Comparison of ENCODE assay signal across 21 cellular contexts in genomic region chrX:132692066-132692465, GRCh38.
A peak's percentile ranks its signal among the peaks of the same experiment; 100 is the strongest.
DNase-seq lines count a peak whose midpoint lies in the region; ATAC-seq and TF ChIP-seq lines count a peak whose summit lies in the region.
"Had no signal": no experiment of that assay in that cellular context is flagged by ENCODE, and none has a peak within 500 bp of the region (broad histone marks: within the 10 kb centered on the region; RNA-seq: fewer than 3 reads in every experiment).

No MANE protein-coding gene starts in this region.

- DNase-seq in NOMO-1 treated with DMSO at 0.1 percent for 48 hours (lab: John Stamatoyannopoulos, UW; ENCODE audit: unreplicated experiment), result peak; percentile 13
- no peak for DNase-seq in NOMO-1 treated with dmso at 0.1 percent for 144 hours (lab: John Stamatoyannopoulos, UW; ENCODE audit: unreplicated experiment)
- peak; percentile 1 for DNase-seq in astrocyte of the spinal cord (ENCODE audit: low read depth, low spot score)
- DNase-seq in mucosa of descending colon, result peak in 1 of 3 donors; percentile 1
- DNase-seq in KG1 (lab: John Stamatoyannopoulos, UW), result no peak
- DNase-seq in ACHN, result no peak
- DNase-seq: activated CD4-positive, alpha-beta T cell treated with anti-CD3 and anti-CD28 coated beads, Interleukin-2, amount 10 ng/mL, durations not matched to agents 24 days and 14 days; activated CD8-positive, alpha-beta memory T cell treated with anti-CD3 and anti-CD28 coated beads, Interleukin-2, amount 50 U/mL, for 4 hours; activated naive CD8-positive, alpha-beta T cell treated with anti-CD3 and anti-CD28 coated beads for 36 hours; colonic mucosa; Karpas-422; NCI-H2171 treated with DMSO at 0.1 percent for 48 hours; NCI-H526 treated with DMSO at 0.1 percent for 48 hours; SHP77 treated with DMSO at 0.1 percent for 48 hours; T-helper 1 cell; upper lobe of left lung had no signal

- no peaks in the 10 kb centered on the region for H3K9me3 ChIP-seq in HEK293 (ENCODE audit: control insufficient read depth, insufficient read depth, low read depth, low read length)
- H3K9me3 ChIP-seq in mucosa of descending colon, result no peaks in the 10 kb centered on the region
- H3K9me3 ChIP-seq: BLaER1, colonic mucosa, upper lobe of left lung had no signal

- in situ Hi-C loops in astrocyte of the spinal cord (cut with HindIII; ENCODE audit: low sequenced_read_pairs) (no loop called here), ACHN (cut with HindIII; ENCODE audit: low pct_ligation_motif_present, low pct_unique_long_range_greater_than_20kb, low sequenced_read_pairs) (no loop called here)

- H3K36me3 ChIP-seq in HEK293 (ENCODE audit: control insufficient read depth in 2 of 2, insufficient read depth in 1 of 2, low read length in 2 of 2) (no peaks in the 10 kb centered on the region), mucosa of descending colon (ENCODE audit: low read depth) (no peaks in the 10 kb centered on the region)
- H3K36me3 ChIP-seq: BLaER1, colonic mucosa, upper lobe of left lung had no signal

- no peak overlapping the region for H3K27ac ChIP-seq in HEK293 (ENCODE audit: extremely low read depth, low read depth, low read length)
- H3K27ac ChIP-seq: BLaER1, colonic mucosa, upper lobe of left lung had no signal

- POLR2A ChIA-PET in HEK293 (lab: Yijun Ruan, JAX), result no interaction called here

- ATAC-seq in mucosa of descending colon (peak; percentile 38), GM18873 (IDR thresholded peaks at IDR 0.05; ENCODE audit: low FRiP score, unreplicated experiment) (no peak)
- ATAC-seq: left lobe of liver, PC-3 had no signal

- intact Hi-C loops in mucosa of descending colon (cut with DNase I, micrococcal nuclease), result no loop called here

- H3K4me1 ChIP-seq in HEK293 (ENCODE audit: control insufficient read depth, insufficient read depth, low read length) (no peaks in the 10 kb centered on the region), mucosa of descending colon (ENCODE audit: low read depth) (no peaks in the 10 kb centered on the region)
- H3K4me1 ChIP-seq: BLaER1, colonic mucosa, upper lobe of left lung had no signal

- H3K4me3 ChIP-seq in HEK293 (ENCODE audit: low read depth, low read length) (no peak overlapping the region), astrocyte of the spinal cord (ENCODE audit: low read depth, low read length) (no peak overlapping the region), mucosa of descending colon (no peak overlapping the region)
- H3K4me3 ChIP-seq: BLaER1, colonic mucosa, upper lobe of left lung had no signal

- CTCF ChIA-PET in HEK293 (lab: Yijun Ruan, JAX), result interaction anchor here (0.7 kb wide), 1 partner anchor 33 kb away, joined by 3 read pairs; no protein-coding TSS in a partner anchor

- TF ChIP-seq CTCF in HEK293 (tag by site-specific recombination; IDR thresholded peaks at IDR 0.05) (no peak), astrocyte of the spinal cord (IDR thresholded peaks at IDR 0.05; ENCODE audit: low read depth, low read length) (no peak), mucosa of descending colon (IDR thresholded peaks at IDR 0.05) (no peak)

TF ChIP-seq in HEK293, 187 proteins besides CTCF, POLR2A, EP300 and RAD21:
- TF ChIP-seq HOXC10 (CRISPR knock-in tag; IDR thresholded peaks at IDR 0.05) (no peak), REST (tag by site-specific recombination; IDR thresholded peaks at IDR 0.05) (no peak), ZNF214 (tag by site-specific recombination; IDR thresholded peaks at IDR 0.05; ENCODE audit: borderline replicate concordance) (no peak), ZEB2 (tag by site-specific recombination; IDR thresholded peaks at IDR 0.05) (no peak), ZIC2 (tag by site-specific recombination; IDR thresholded peaks at IDR 0.05) (peak; percentile 27; the same call in 1 of the 2 replicates)
- TF ChIP-seq, protein P1, sequence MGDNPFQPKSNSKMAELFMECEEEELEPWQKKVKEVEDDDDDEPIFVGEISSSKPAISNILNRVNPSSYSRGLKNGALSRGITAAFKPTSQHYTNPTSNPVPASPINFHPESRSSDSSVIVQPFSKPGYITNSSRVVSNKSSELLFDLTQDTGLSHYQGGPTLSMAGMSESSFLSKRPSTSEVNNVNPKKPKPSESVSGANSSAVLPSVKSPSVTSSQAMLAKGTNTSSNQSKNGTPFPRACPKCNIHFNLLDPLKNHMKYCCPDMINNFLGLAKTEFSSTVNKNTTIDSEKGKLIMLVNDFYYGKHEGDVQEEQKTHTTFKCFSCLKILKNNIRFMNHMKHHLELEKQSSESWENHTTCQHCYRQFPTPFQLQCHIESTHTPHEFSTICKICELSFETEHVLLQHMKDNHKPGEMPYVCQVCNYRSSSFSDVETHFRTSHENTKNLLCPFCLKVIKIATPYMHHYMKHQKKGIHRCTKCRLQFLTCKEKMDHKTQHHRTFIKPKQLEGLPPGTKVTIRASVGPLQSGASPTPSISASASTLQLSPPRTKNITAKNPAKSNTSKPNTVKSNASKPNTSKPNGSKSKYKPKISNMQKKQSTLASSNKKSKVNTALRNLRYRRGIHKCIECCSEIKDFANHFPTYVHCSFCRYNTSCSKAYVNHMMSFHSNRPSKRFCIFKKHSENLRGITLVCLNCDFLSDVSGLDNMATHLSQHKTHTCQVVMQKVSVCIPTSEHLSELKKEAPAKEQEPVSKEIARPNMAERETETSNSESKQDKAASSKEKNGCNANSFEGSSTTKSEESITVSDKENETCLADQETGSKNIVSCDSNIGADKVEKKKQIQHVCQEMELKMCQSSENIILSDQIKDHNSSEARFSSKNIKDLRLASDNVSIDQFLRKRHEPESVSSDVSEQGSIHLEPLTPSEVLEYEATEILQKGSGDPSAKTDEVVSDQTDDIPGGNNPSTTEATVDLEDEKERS (tag by site-specific recombination; IDR thresholded peaks at IDR 0.05), result no peak

Comparison
In these comparisons a context has a peak if more than half of its experiments do, and no peak if none do; other contexts are left out.
1. DNase-seq: peak in NOMO-1 treated with DMSO at 0.1 percent for 48 hours (single experiment) and astrocyte of the spinal cord (single experiment); none in NOMO-1 treated with dmso at 0.1 percent for 144 hours (single experiment), KG1 (single experiment) and ACHN (single experiment).